Comparison of ENCODE assay signal across 8 cellular contexts in the genomic region with DNA sequence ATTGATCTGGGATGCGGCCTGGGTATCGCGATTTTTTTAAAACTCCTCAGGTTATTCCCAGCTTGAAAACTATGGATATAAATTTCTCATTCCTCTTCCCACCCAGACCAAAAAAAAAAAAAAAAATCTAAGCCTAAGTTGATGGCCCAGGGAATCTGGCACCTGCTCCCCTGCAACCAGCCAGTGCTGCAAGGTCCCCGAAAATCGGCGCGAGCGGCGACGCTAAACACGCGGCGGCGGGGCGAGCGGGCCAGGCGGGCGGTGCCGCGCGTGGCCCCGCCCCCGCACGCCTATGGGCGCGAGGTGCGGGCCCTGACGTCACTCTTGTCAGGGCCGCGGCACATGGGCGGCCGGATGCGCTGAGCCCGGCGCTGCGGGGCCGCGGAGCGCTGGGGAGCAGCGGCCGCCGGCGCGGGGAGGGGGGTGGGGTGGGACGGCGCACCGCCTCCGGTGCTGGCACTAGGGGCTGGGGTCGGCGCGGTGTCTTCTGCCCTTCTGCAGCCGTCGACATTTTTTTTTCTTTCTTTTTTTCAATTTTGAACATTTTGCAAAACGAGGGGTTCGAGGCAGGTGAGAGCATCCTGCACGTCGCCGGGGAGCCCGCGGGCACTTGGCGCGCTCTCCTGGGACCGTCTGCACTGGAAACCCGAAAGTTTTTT. TPM values are rescaled to one million over a fixed set of nuclear protein-coding genes. Genes with fewer than 3 reads are reported as not detected.
A peak's percentile ranks its signal among the peaks of the same experiment; 100 is the strongest.
DNase-seq lines count a peak whose midpoint lies in the region; ATAC-seq and TF ChIP-seq lines count a peak whose summit lies in the region.

A gene with protein sequence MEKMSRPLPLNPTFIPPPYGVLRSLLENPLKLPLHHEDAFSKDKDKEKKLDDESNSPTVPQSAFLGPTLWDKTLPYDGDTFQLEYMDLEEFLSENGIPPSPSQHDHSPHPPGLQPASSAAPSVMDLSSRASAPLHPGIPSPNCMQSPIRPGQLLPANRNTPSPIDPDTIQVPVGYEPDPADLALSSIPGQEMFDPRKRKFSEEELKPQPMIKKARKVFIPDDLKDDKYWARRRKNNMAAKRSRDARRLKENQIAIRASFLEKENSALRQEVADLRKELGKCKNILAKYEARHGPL (plus strand): TSS at position 321 of the 659 bp plus-strand sequence. CDS start 525 bp downstream, outside the sequence.

- DNase-seq in AG04449 (ENCODE audit: low read depth, low spot score): no peak
- DNase-seq in NCI-H510A treated with DMSO at 0.1 percent for 48 hours (lab: John Stamatoyannopoulos, UW): peak; percentile 85
- peak; percentile 52 for DNase-seq in activated T-cell treated with anti-CD3 and anti-CD28 coated beads for 4 hours
- no peak for DNase-seq in epithelial cell of proximal tubule (ENCODE audit: low read depth)
- DNase-seq in middle frontal gyrus (ENCODE audit: extremely low spot score, low spot score): peak; percentile 85
- peak; percentile 25 to 36 for DNase-seq in stimulated activated CD8-positive, alpha-beta memory T cell treated with anti-CD3 and anti-CD28 coated beads, Interleukin-15, amount 100 ng/mL, for 4 hours (ENCODE audit: low read depth in 2 of 2)

- TF ChIP-seq CTCF in AG04449 (IDR thresholded peaks at IDR 0.05; ENCODE audit: insufficient read depth, low read length, missing control alignments): no peak
- TF ChIP-seq CTCF in epithelial cell of proximal tubule (conservative IDR thresholded peaks at IDR 0.05; ENCODE audit: low read depth, low read length): no peak

- CTCF ChIA-PET in AG04449 (lab: Yijun Ruan, JAX): interaction anchor here (1.1 kb wide), 1 partner anchor 27 kb away, joined by 4 read pairs; no protein-coding TSS in a partner anchor

- ATAC-seq in GM19035 (IDR thresholded peaks at IDR 0.05; ENCODE audit: unreplicated experiment): peak; percentile 92
- ATAC-seq in HG03342 (IDR thresholded peaks at IDR 0.05; ENCODE audit: unreplicated experiment): peak; percentile 90

- H3K4me3 ChIP-seq in AG04449 (ENCODE audit: low read depth, low read length): peak within 1 kb of the TSS; percentile 34
- H3K4me3 ChIP-seq in epithelial cell of proximal tubule (ENCODE audit: low read depth, low read length): peak within 1 kb of the TSS; percentile 86

- POLR2A ChIA-PET in AG04449 (lab: Yijun Ruan, JAX): no interaction called here

RNA-seq across cellular contexts. Expression of the gene that starts here (rescaled TPM):
- 0.22 and 0.75 TPM in 2 replicates for total RNA-seq in epithelial cell of proximal tubule

Comparison
In these comparisons a context has a peak if more than half of its experiments do, and no peak if none do; other contexts are left out.
1. DNase-seq: peak in NCI-H510A treated with DMSO at 0.1 percent for 48 hours (single experiment), activated T-cell treated with anti-CD3 and anti-CD28 coated beads for 4 hours (single experiment), middle frontal gyrus (single experiment) and stimulated activated CD8-positive, alpha-beta memory T cell treated with anti-CD3 and anti-CD28 coated beads, Interleukin-15, amount 100 ng/mL, for 4 hours (2 of 2); none in AG04449 (single experiment) and epithelial cell of proximal tubule (single experiment).